In genomic region chr4:10074767-10075105, GRCh38 we compare ENCODE assay signal across 8 cellular contexts. TPM values are rescaled to one million over a fixed set of nuclear protein-coding genes. Genes with fewer than 3 reads are reported as not detected.
DNase-seq lines count a peak whose midpoint lies in the region; ATAC-seq, FAIRE-seq and TF ChIP-seq lines count a peak whose summit lies in the region.

No MANE protein-coding gene starts in this region.

- FAIRE-seq in D721Med (lab: Jason Lieb, UNC): no peak

- TF ChIP-seq CTCF in D721Med (IDR thresholded peaks at IDR 0.05; ENCODE audit: insufficient read depth, missing control alignments) (peak; percentile 43), brain (conservative IDR thresholded peaks at IDR 0.05) (peak; percentile 13 to 44), mucosa of descending colon (IDR thresholded peaks at IDR 0.05) (no peak)

- H3K9me2 ChIP-seq in Karpas-422 (replicated peaks; ENCODE audit: insufficient read depth, low read length): no peaks in the 10 kb centered on the region

- no peaks in the 10 kb centered on the region for H3K9me3 Mint-ChIP-seq in brain

- no peak for DNase-seq in D721Med (ENCODE audit: insufficient read length, low spot score)
- DNase-seq in Karpas-422: peak; percentile 58
- DNase-seq in mucosa of descending colon: no peak
- DNase-seq in DMS79 treated with DMSO at 0.1 percent for 48 hours (lab: John Stamatoyannopoulos, UW): no peak
- DNase-seq in NCI-H1417 treated with DMSO at 0.1 percent for 48 hours (lab: John Stamatoyannopoulos, UW): no peak
- DNase-seq in activated gamma-delta T cell treated with Interleukin-2 at 50 U/mL for 16 hours: no peak
- DNase-seq in NCI-H1048 (lab: John Stamatoyannopoulos, UW): no peak

- peaks cover under 1% of the 10 kb centered on the region for H3K4me1 Mint-ChIP-seq in brain

- no peak overlapping the region for H3K27ac ChIP-seq in Karpas-422 (ENCODE audit: low read length)

- H3K4me1 ChIP-seq in Karpas-422 (ENCODE audit: low read length) (no peaks in the 10 kb centered on the region), mucosa of descending colon (ENCODE audit: low read depth) (no peaks in the 10 kb centered on the region)

- intact Hi-C loops in mucosa of descending colon (cut with DNase I, micrococcal nuclease): no loop called here

- no peak overlapping the region for H3K9ac ChIP-seq in Karpas-422 (ENCODE audit: low read length)

- peak overlapping the region in 2 of 5 experiments; percentile 41 to 69 for H3K27ac Mint-ChIP-seq in brain

- H3K27me3 Mint-ChIP-seq in brain: no peaks in the 10 kb centered on the region

- H3K79me2 ChIP-seq in Karpas-422 (ENCODE audit: low read length): no peaks in the 10 kb centered on the region

- no peaks in the 10 kb centered on the region for H3K27me3 ChIP-seq in Karpas-422 (ENCODE audit: low read length)

- H3K36me3 Mint-ChIP-seq in brain: peaks cover 53% of the 10 kb centered on the region

- H3K9me3 ChIP-seq in Karpas-422 (ENCODE audit: low read length) (no peaks in the 10 kb centered on the region), mucosa of descending colon (no peaks in the 10 kb centered on the region)

- H3K36me3 ChIP-seq in Karpas-422 (ENCODE audit: insufficient read depth, low read length) (peaks cover 23% of the 10 kb centered on the region; the same call in 1 of the 2 replicates), mucosa of descending colon (ENCODE audit: low read depth) (peaks cover 15% of the 10 kb centered on the region)

- no peaks in the 10 kb centered on the region for H4K20me1 ChIP-seq in Karpas-422 (ENCODE audit: insufficient read depth, low read depth, low read length)

- H2AFZ ChIP-seq in Karpas-422 (ENCODE audit: low read length): no peak overlapping the region

- H3K4me3 Mint-ChIP-seq in brain: no peak overlapping the region

- peak; percentile 47 for ATAC-seq in mucosa of descending colon

- H3K4me3 ChIP-seq in Karpas-422 (ENCODE audit: low read length) (no peak overlapping the region), mucosa of descending colon (no peak overlapping the region)

- no peak overlapping the region for H3K4me2 ChIP-seq in Karpas-422 (ENCODE audit: low read depth, low read length, poor library complexity, severe bottlenecking)

RNA-seq across cellular contexts. Expression of gene WDR1, which starts 41.9 kb away (rescaled TPM):
- total RNA-seq in Karpas-422 (2014; rRNA removed; shearing (Covaris generic); ENCODE audit: low replicate concordance): 67.5 and 116 TPM in 2 replicates
- polyA plus RNA-seq in brain (ENCODE audit: insufficient read depth, low read depth, low replicate concordance): 207 TPM
- total RNA-seq in mucosa of descending colon: 100 to 1,000 TPM; 366 to 467 (median 380) TPM

RNA-seq across cellular contexts. Expression of gene SLC2A9, which starts 53.4 kb away (rescaled TPM):
- 0.71 and 0.72 TPM in 2 replicates for total RNA-seq in Karpas-422 (2014; rRNA removed; shearing (Covaris generic); ENCODE audit: low replicate concordance)
- 5.2 TPM for polyA plus RNA-seq in brain (ENCODE audit: insufficient read depth, low read depth, low replicate concordance)
- 1 to 10 TPM; 4.8 to 8.9 (median 8.1) TPM for total RNA-seq in mucosa of descending colon
